ENCODE assay signal across 1 cellular context in genomic region chr17:82087961-82088837, GRCh38.
A peak's percentile ranks its signal among the peaks of the same experiment; 100 is the strongest.
TF ChIP-seq lines count a peak whose summit lies in the region.

No MANE protein-coding gene starts in this region.

TF ChIP-seq in H1, 55 proteins besides CTCF, POLR2A, EP300 and RAD21:
- no peak for TF ChIP-seq CTBP2 (IDR thresholded peaks at IDR 0.05; ENCODE audit: borderline replicate concordance, insufficient read depth, insufficient read length, low read length)
- TF ChIP-seq, protein P1, sequence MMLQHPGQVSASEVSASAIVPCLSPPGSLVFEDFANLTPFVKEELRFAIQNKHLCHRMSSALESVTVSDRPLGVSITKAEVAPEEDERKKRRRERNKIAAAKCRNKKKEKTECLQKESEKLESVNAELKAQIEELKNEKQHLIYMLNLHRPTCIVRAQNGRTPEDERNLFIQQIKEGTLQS (IDR thresholded peaks at IDR 0.05; ENCODE audit: insufficient read depth, low read depth, low read length), result no peak
- TF ChIP-seq SIN3A (conservative IDR thresholded peaks at IDR 0.05 in 1 of 2, IDR thresholded peaks at IDR 0.05 in 1 of 2; ENCODE audit: low read depth in 1 of 2, low read length in 2 of 2), result no peak
- no peak for TF ChIP-seq SUZ12 (IDR thresholded peaks at IDR 0.05; ENCODE audit: low read length)
- TF ChIP-seq POLR2AphosphoS5 (IDR thresholded peaks at IDR 0.05; ENCODE audit: low read depth, low read length), result peak; percentile 43; the same call in 1 of the 2 replicates
- TF ChIP-seq EZH2 (IDR thresholded peaks at IDR 0.05; ENCODE audit: low read depth, low read length, severe bottlenecking), result no peak
- TF ChIP-seq NRF1 (IDR thresholded peaks at IDR 0.05; ENCODE audit: low read depth, low read length), result no peak
- no peak for TF ChIP-seq SRF (IDR thresholded peaks at IDR 0.05; ENCODE audit: low read depth, low read length)
- TF ChIP-seq KDM4A (IDR thresholded peaks at IDR 0.05; ENCODE audit: low read depth, low read length, severe bottlenecking), result no peak
